9 cellular contexts compared by ENCODE assay signal in the genomic region with DNA sequence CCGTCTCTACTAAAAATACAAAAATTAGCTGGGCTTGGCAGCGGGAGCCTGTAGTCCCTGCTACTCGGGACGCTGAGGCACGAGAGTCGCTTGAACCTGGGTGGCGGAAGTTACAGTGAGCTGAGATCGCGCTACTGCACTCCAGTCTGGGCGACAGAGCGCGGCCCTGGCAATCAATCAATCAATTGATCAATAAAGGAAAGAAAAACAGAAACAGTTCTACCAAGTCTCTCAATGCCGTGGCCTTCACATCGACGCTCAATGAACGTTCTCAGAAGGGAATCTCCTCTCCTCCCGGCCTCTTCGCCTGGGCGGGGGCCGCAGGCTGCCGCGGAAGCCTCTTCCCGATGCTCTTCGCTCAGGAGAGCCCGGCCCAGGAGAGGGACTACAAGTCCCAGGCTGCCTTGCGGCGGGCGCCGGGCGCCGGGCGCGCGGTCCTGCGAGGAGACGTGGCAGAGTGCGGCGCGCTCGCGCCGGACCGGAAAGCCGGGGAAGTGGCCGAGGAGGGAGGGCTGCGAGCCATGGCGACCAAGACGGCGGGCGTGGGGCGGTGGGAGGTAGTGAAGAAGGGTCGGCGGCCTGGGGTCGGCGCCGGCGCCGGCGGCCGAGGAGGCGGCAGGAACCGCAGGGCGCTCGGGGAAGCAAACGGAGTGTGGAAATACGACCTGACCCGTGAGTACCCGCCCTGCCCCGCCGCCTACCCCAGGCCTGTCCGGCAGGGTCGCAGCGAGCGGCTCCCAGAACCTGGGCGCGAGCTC. TPM values are rescaled to one million over a fixed set of nuclear protein-coding genes. Genes with fewer than 3 reads are reported as not detected.
DNase-seq lines count a peak whose midpoint lies in the region; ATAC-seq, FAIRE-seq and TF ChIP-seq lines count a peak whose summit lies in the region.
"Had no signal": no experiment of that assay in that cellular context is flagged by ENCODE, and none has a peak within 500 bp of the region (broad histone marks: within the 10 kb centered on the region; RNA-seq: fewer than 3 reads in every experiment).

A gene with protein sequence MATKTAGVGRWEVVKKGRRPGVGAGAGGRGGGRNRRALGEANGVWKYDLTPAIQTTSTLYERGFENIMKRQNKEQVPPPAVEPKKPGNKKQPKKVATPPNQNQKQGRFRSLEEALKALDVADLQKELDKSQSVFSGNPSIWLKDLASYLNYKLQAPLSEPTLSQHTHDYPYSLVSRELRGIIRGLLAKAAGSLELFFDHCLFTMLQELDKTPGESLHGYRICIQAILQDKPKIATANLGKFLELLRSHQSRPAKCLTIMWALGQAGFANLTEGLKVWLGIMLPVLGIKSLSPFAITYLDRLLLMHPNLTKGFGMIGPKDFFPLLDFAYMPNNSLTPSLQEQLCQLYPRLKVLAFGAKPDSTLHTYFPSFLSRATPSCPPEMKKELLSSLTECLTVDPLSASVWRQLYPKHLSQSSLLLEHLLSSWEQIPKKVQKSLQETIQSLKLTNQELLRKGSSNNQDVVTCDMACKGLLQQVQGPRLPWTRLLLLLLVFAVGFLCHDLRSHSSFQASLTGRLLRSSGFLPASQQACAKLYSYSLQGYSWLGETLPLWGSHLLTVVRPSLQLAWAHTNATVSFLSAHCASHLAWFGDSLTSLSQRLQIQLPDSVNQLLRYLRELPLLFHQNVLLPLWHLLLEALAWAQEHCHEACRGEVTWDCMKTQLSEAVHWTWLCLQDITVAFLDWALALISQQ (plus strand): TSS at position 471 of the 758 bp plus-strand sequence. CDS start 51 bp downstream, at position 522.

- H3K27me3 Mint-ChIP-seq in activated CD4-positive, alpha-beta T cell treated with anti-CD3 and anti-CD28 coated beads, Interleukin-2, amount 10 ng/mL, durations not matched to agents 7 days and 5 days, result no peaks in the 10 kb centered on the region
- no peaks in the 10 kb centered on the region for H3K27me3 Mint-ChIP-seq in dendritic cell treated with granulocyte-macrophage colony-stimulating factor and Interleukin-4, amounts not matched to agents 40 ng/mL and 50 ng/mL, for 4 days

- peaks cover 59% of the 10 kb centered on the region for H3K4me1 ChIP-seq in HepG2 (ENCODE audit: insufficient read depth, low read length)

- CTCF ChIA-PET in BJ (lab: Yijun Ruan, JAX), result interaction anchor here (1.2 to 1.9 kb wide), 5 partner anchors 10 to 71 kb away, joined by 3 to 13 read pairs (median 9); a partner anchor contains a TSS
- CTCF ChIA-PET in activated CD4-positive, alpha-beta T cell treated with anti-CD3 and anti-CD28 coated beads, Interleukin-2, amount 10 ng/mL, durations not matched to agents 7 days and 5 days (lab: Charles Lee), result interaction anchor here (0.7 to 2.4 kb wide), 4 partner anchors 17 to 56 kb away, joined by 3 to 8 read pairs (median 4); a partner anchor contains a TSS
- CTCF ChIA-PET in HepG2 (lab: Yijun Ruan, JAX; ENCODE audit: low intra/inter-chr PET ratio, low total read pairs), result no interaction called here

- no peaks in the 10 kb centered on the region for H3K9me3 Mint-ChIP-seq in activated CD4-positive, alpha-beta T cell treated with anti-CD3 and anti-CD28 coated beads, Interleukin-2, amount 10 ng/mL, durations not matched to agents 7 days and 5 days
- no peaks in the 10 kb centered on the region for H3K9me3 Mint-ChIP-seq in dendritic cell treated with granulocyte-macrophage colony-stimulating factor and Interleukin-4, amounts not matched to agents 40 ng/mL and 50 ng/mL, for 4 days

- intact Hi-C loops in dendritic cell treated with granulocyte-macrophage colony-stimulating factor and Interleukin-4, amounts not matched to agents 40 ng/mL and 50 ng/mL, for 4 days (cut with micrococcal nuclease), result loop anchor here (1.0 to 5.0 kb wide), 2 partner anchors 19 to 40 kb away; a partner anchor contains a TSS
- intact Hi-C loops in HepG2 (cut with micrococcal nuclease; ENCODE audit: unreplicated experiment), result loop anchor here (1.0 to 10.0 kb wide), 2 partner anchors 18 to 52 kb away; a partner anchor contains a TSS

- TF ChIP-seq POLR2A in GM19193 (IDR thresholded peaks at IDR 0.05; ENCODE audit: extremely low read depth, insufficient read depth, insufficient read length) (peak; percentile 89), HepG2 (IDR thresholded peaks at IDR 0.05; ENCODE audit: insufficient read depth in 1 of 2, low read depth in 2 of 2, low read length in 2 of 2) (peak; percentile 92 to 95)

- no TSS peak for BruUV-seq in HepG2 (replicated peaks; lab: Mats Ljungman, UMichigan)

- no peaks in the 10 kb centered on the region for H3K27me3 ChIP-seq in BJ (ENCODE audit: control insufficient read depth, insufficient read depth, low read length)
- H3K27me3 ChIP-seq in HepG2 (ENCODE audit: control insufficient read depth in 1 of 2, insufficient read depth in 2 of 2, low read length in 2 of 2), result no peaks in the 10 kb centered on the region; a peak in 1 of 5 replicates

- H3K4me3 Mint-ChIP-seq in activated CD4-positive, alpha-beta T cell treated with anti-CD3 and anti-CD28 coated beads, Interleukin-2, amount 10 ng/mL, durations not matched to agents 7 days and 5 days, result peak within 1 kb of the TSS; percentile 91
- peak within 1 kb of the TSS; percentile 88 for H3K4me3 Mint-ChIP-seq in dendritic cell treated with granulocyte-macrophage colony-stimulating factor and Interleukin-4, amounts not matched to agents 40 ng/mL and 50 ng/mL, for 4 days

- peak within 1 kb of the TSS; percentile 92 for H3K4me3 ChIP-seq in BJ (ENCODE audit: low read depth, low read length)
- peak within 1 kb of the TSS; percentile 82 to 97 (median 97) for H3K4me3 ChIP-seq in HepG2 (replicated peaks in 1 of 3; ENCODE audit: insufficient read depth in 1 of 3, low read depth in 2 of 3, low read length in 3 of 3)

- H3K4me2 ChIP-seq in HepG2 (ENCODE audit: low read depth, low read length), result peak within 1 kb of the TSS; percentile 93

- DNase-seq in BJ (ENCODE audit: low read depth), result peak; percentile 51
- DNase-seq in NCI-H524 (lab: John Stamatoyannopoulos, UW), result peak; percentile 71 to 92
- peak; percentile 82 for DNase-seq in activated CD4-positive, alpha-beta T cell treated with anti-CD3 and anti-CD28 coated beads, Interleukin-2, amount 10 ng/mL, durations not matched to agents 7 days and 5 days
- peak; percentile 85 for DNase-seq in HepG2 (ENCODE audit: low spot score)
- DNase-seq in stimulated activated CD4-positive, alpha-beta T cell treated with anti-CD3 and anti-CD28 coated beads, Interleukin-4, amount 100 ng/mL, for 1 hour, result peak; percentile 82

- TF ChIP-seq CTCF in BJ (IDR thresholded peaks at IDR 0.05; ENCODE audit: insufficient read depth, low read depth, low read length) (peak; percentile 13; the same call in 1 of the 2 replicates), HepG2 (CRISPR knock-in tag; IDR thresholded peaks at IDR 0.05) (peak; percentile 6; the same call in 1 of the 2 replicates)

- TF ChIP-seq EP300 in HepG2 (IDR thresholded peaks at IDR 0.05; ENCODE audit: low read depth in 2 of 2, low read length in 2 of 2) (peak in 1 of 2 experiments; percentile 4; a peak in 1 of 4 replicates), HepG2 (CRISPR knock-in tag; IDR thresholded peaks at IDR 0.05; ENCODE audit: borderline replicate concordance) (no peak)

- peak within 1 kb of the TSS; percentile 97 for H3K9ac ChIP-seq in HepG2 (ENCODE audit: insufficient read depth, low read depth, low read length)

- POLR2A ChIA-PET in BJ (lab: Charles Lee) (interaction anchor here (1.1 kb wide), 1 partner anchor 18 kb away, joined by 3 read pairs; no protein-coding TSS in a partner anchor), HepG2 (lab: Yijun Ruan, JAX) (interaction anchor here (0.6 to 4.8 kb wide), 11 partner anchors 13 to 61 kb away, joined by 3 to 59 read pairs (median 4); a partner anchor contains a TSS)
- POLR2A ChIA-PET in activated CD4-positive, alpha-beta T cell treated with anti-CD3 and anti-CD28 coated beads, Interleukin-2, amount 10 ng/mL, durations not matched to agents 7 days and 5 days (lab: Charles Lee), result no interaction called here

- WGBS in HepG2 (ENCODE audit: low lambda C conversion rate), result 1% methylated on average over 56 of the region's 76 CpGs

- H3K4me1 Mint-ChIP-seq in activated CD4-positive, alpha-beta T cell treated with anti-CD3 and anti-CD28 coated beads, Interleukin-2, amount 10 ng/mL, durations not matched to agents 7 days and 5 days, result peaks cover 56% of the 10 kb centered on the region
- peaks cover 34% of the 10 kb centered on the region for H3K4me1 Mint-ChIP-seq in dendritic cell treated with granulocyte-macrophage colony-stimulating factor and Interleukin-4, amounts not matched to agents 40 ng/mL and 50 ng/mL, for 4 days (ENCODE audit: low read depth)

- FAIRE-seq in HepG2 (lab: Jason Lieb, UNC), result no peak
- FAIRE-seq: islet of Langerhans had no signal

- peak; percentile 52; the same call in 1 of the 2 replicates for TF ChIP-seq RAD21 in HepG2 (CRISPR knock-in tag; IDR thresholded peaks at IDR 0.05)

- H3K27ac Mint-ChIP-seq in activated CD4-positive, alpha-beta T cell treated with anti-CD3 and anti-CD28 coated beads, Interleukin-2, amount 10 ng/mL, durations not matched to agents 7 days and 5 days, result peak within 1 kb of the TSS; percentile 90
- H3K27ac Mint-ChIP-seq in dendritic cell treated with granulocyte-macrophage colony-stimulating factor and Interleukin-4, amounts not matched to agents 40 ng/mL and 50 ng/mL, for 4 days, result peak within 1 kb of the TSS; percentile 88

- H4K20me1 ChIP-seq in HepG2 (ENCODE audit: insufficient read depth, low read length), result no peaks in the 10 kb centered on the region; the same call in 1 of the 2 replicates

- H3K79me2 ChIP-seq in HepG2 (ENCODE audit: insufficient read depth, low read length), result peaks cover 49% of the 10 kb centered on the region

- no peaks in the 10 kb centered on the region for H3K9me3 ChIP-seq in HepG2 (ENCODE audit: low read length)

- H3K27ac ChIP-seq in HepG2 (ENCODE audit: extremely low read length, insufficient read depth, low read length), result peak within 1 kb of the TSS; percentile 72

- peaks cover 43% of the 10 kb centered on the region for H3K36me3 Mint-ChIP-seq in activated CD4-positive, alpha-beta T cell treated with anti-CD3 and anti-CD28 coated beads, Interleukin-2, amount 10 ng/mL, durations not matched to agents 7 days and 5 days (ENCODE audit: low read depth)
- peaks cover 70% of the 10 kb centered on the region for H3K36me3 Mint-ChIP-seq in dendritic cell treated with granulocyte-macrophage colony-stimulating factor and Interleukin-4, amounts not matched to agents 40 ng/mL and 50 ng/mL, for 4 days (ENCODE audit: low read depth)

- ATAC-seq in HG03432 (IDR thresholded peaks at IDR 0.05; ENCODE audit: unreplicated experiment) (peak; percentile 95), HepG2 (peak; percentile 97)

- H3K36me3 ChIP-seq in BJ (ENCODE audit: control insufficient read depth, insufficient read depth, low read length) (peaks cover 25% of the 10 kb centered on the region), HepG2 (replicated peaks in 1 of 2; ENCODE audit: control insufficient read depth in 1 of 2, insufficient read depth in 2 of 2, low read length in 2 of 2) (peaks cover 26 to 36% of the 10 kb centered on the region in 2 experiments)

- H2AFZ ChIP-seq in HepG2 (ENCODE audit: low read length), result peak within 1 kb of the TSS; percentile 77

- in situ Hi-C loops in HepG2 (cut with HindIII; ENCODE audit: extremely low pct_ligation_motif_present, low pct_unique_long_range_greater_than_20kb), result no loop called here

RNA-seq across cellular contexts. Expression of the gene that starts here (rescaled TPM):
- 145 and 235 TPM in 2 replicates for polyA plus RNA-seq in BJ (2011; rRNA removed)
- polyA minus RNA-seq in BJ (2011; rRNA and poly(A)+ RNA removed), result 152 and 316 TPM in 2 replicates
- total RNA-seq in activated CD4-positive, alpha-beta T cell treated with anti-CD3 and anti-CD28 coated beads, Interleukin-2, amount 10 ng/mL, durations not matched to agents 7 days and 5 days, result 10 to 100 TPM; 73.2 to 77.1 TPM
- 28.0 and 58.3 TPM in 2 replicates for total RNA-seq in HepG2 (2016; rRNA removed; fragmentation: Illumina TruSeq; extraction: Trizol)
- total RNA-seq in HepG2 (2016; cell fraction: cytosol; rRNA removed; fragmentation: Illumina TruSeq; extraction: Trizol; ENCODE audit: low read depth), result 13.7 and 15.2 TPM in 2 replicates
- 22.8 and 61.4 TPM in 2 replicates for total RNA-seq in HepG2 (2016; cell fraction: insoluble cytoplasmic fraction; rRNA removed; fragmentation: Illumina TruSeq; extraction: Trizol)
- total RNA-seq in HepG2 (2016; cell fraction: membrane; rRNA removed; fragmentation: Illumina TruSeq; extraction: Trizol), result 24.2 and 24.6 TPM in 2 replicates
- 65.4 and 81.2 TPM in 2 replicates for total RNA-seq in HepG2 (2016; cell fraction: nucleus; rRNA removed; fragmentation: Illumina TruSeq; extraction: Trizol)
- 132 and 137 TPM in 2 replicates for polyA plus RNA-seq in HepG2 (2011; rRNA removed)
- 96.3 and 120 TPM in 2 replicates for polyA plus RNA-seq in HepG2 (2011; cell fraction: cytosol; rRNA removed)
- polyA plus RNA-seq in HepG2 (2011; cell fraction: nucleus; rRNA removed), result 355 and 421 TPM in 2 replicates
- 76.8 and 81.7 TPM in 2 replicates for polyA plus RNA-seq in HepG2 (2012)
- 15.5 and 16.9 TPM in 2 replicates for polyA plus RNA-seq in HepG2 (2016; cell fraction: cytosol; fragmentation: Illumina TruSeq; extraction: Trizol; ENCODE audit: low read depth)
- polyA plus RNA-seq in HepG2 (2016; cell fraction: insoluble cytoplasmic fraction; fragmentation: Illumina TruSeq; extraction: Trizol; ENCODE audit: low read depth), result 43.0 and 58.5 TPM in 2 replicates
- 30.0 and 37.0 TPM in 2 replicates for polyA plus RNA-seq in HepG2 (2016; cell fraction: membrane; fragmentation: Illumina TruSeq; extraction: Trizol; ENCODE audit: low read depth)
- 188 and 192 TPM in 2 replicates for polyA plus RNA-seq in HepG2 (2016; cell fraction: nucleus; fragmentation: Illumina TruSeq; extraction: Trizol; ENCODE audit: insufficient read depth, low read depth)
- 248 and 683 TPM in 2 replicates for polyA minus RNA-seq in HepG2 (2011; rRNA and poly(A)+ RNA removed; ENCODE audit: low replicate concordance)
- polyA minus RNA-seq in HepG2 (2011; cell fraction: cytosol; rRNA and poly(A)+ RNA removed), result 150 and 151 TPM in 2 replicates
- polyA minus RNA-seq in HepG2 (2011; cell fraction: nucleus; rRNA and poly(A)+ RNA removed), result 219 and 243 TPM in 2 replicates

Comparison
In these comparisons a context has a peak if more than half of its experiments do, and no peak if none do; other contexts are left out.
1. Peak in every context shown above with its lines: DNase-seq, ATAC-seq, H3K4me3 ChIP-seq and H3K27ac ChIP-seq.